8 cellular contexts compared by ENCODE assay signal in genomic region chr13:21061077-21061945, GRCh38. TPM values are rescaled to one million over a fixed set of nuclear protein-coding genes. Genes with fewer than 3 reads are reported as not detected.
A peak's percentile ranks its signal among the peaks of the same experiment; 100 is the strongest.
DNase-seq lines count a peak whose midpoint lies in the region; ATAC-seq and TF ChIP-seq lines count a peak whose summit lies in the region.

Gene LATS2 (minus strand): TSS chr13:21061586. CDS start chr13:21046026, 15,560 bp downstream.

- no peaks in the 10 kb centered on the region for H3K36me3 ChIP-seq in CD8-positive, alpha-beta memory T cell (ENCODE audit: insufficient read depth, low read length)

- peak; percentile 91 for ATAC-seq in GM19372 (IDR thresholded peaks at IDR 0.05; ENCODE audit: low read depth, unreplicated experiment)
- ATAC-seq in HG03460 (IDR thresholded peaks at IDR 0.05; ENCODE audit: unreplicated experiment), result peak; percentile 85

- peaks cover 6% of the 10 kb centered on the region for H3K4me1 ChIP-seq in CD8-positive, alpha-beta memory T cell (ENCODE audit: insufficient read depth, low read length)

- H3K27me3 Mint-ChIP-seq in CD8-positive, alpha-beta memory T cell, result peaks cover 21 to 53% of the 10 kb centered on the region in 2 donors
- H3K27me3 Mint-ChIP-seq in activated naive CD4-positive, alpha-beta T cell treated with anti-CD3 and anti-CD28 coated beads, Interleukin-2, amount 10 ng/mL, durations not matched to agents 7 days and 5 days, result peaks cover 51% of the 10 kb centered on the region
- peaks cover 10% of the 10 kb centered on the region for H3K27me3 Mint-ChIP-seq in nephron progenitor cell (ENCODE audit: low read depth, poor library complexity)

- H3K9me3 Mint-ChIP-seq in CD8-positive, alpha-beta memory T cell, result no peaks in the 10 kb centered on the region
- H3K9me3 Mint-ChIP-seq in activated naive CD4-positive, alpha-beta T cell treated with anti-CD3 and anti-CD28 coated beads, Interleukin-2, amount 10 ng/mL, durations not matched to agents 7 days and 5 days, result no peaks in the 10 kb centered on the region
- H3K9me3 Mint-ChIP-seq in nephron progenitor cell, result no peaks in the 10 kb centered on the region

- H3K27me3 ChIP-seq in CD8-positive, alpha-beta memory T cell (ENCODE audit: insufficient read depth, low read length, poor library complexity, severe bottlenecking), result no peaks in the 10 kb centered on the region

- POLR2A ChIA-PET in CD8-positive, alpha-beta memory T cell (lab: Charles Lee), result no interaction called here

- H3K4me1 Mint-ChIP-seq in CD8-positive, alpha-beta memory T cell, result peaks cover 9 to 13% (median 10%) of the 10 kb centered on the region in 3 donors
- H3K4me1 Mint-ChIP-seq in activated naive CD4-positive, alpha-beta T cell treated with anti-CD3 and anti-CD28 coated beads, Interleukin-2, amount 10 ng/mL, durations not matched to agents 7 days and 5 days, result peaks cover 3% of the 10 kb centered on the region
- peaks cover 25% of the 10 kb centered on the region for H3K4me1 Mint-ChIP-seq in nephron progenitor cell

- peaks cover 0 to 1% (median 0%) of the 10 kb centered on the region in 3 donors for H3K36me3 Mint-ChIP-seq in CD8-positive, alpha-beta memory T cell
- H3K36me3 Mint-ChIP-seq in activated naive CD4-positive, alpha-beta T cell treated with anti-CD3 and anti-CD28 coated beads, Interleukin-2, amount 10 ng/mL, durations not matched to agents 7 days and 5 days, result no peaks in the 10 kb centered on the region
- peaks cover 10% of the 10 kb centered on the region for H3K36me3 Mint-ChIP-seq in nephron progenitor cell (ENCODE audit: low read depth)

- TF ChIP-seq CTCF in nephron progenitor cell (IDR thresholded peaks at IDR 0.05) (no peak), subcutaneous adipose tissue (IDR thresholded peaks at IDR 0.05; ENCODE audit: low read depth) (no peak)

- H3K27ac ChIP-seq in CD8-positive, alpha-beta memory T cell (ENCODE audit: low read depth, low read length), result peak within 1 kb of the TSS; percentile 11

- peak within 1 kb of the TSS; percentile 77 to 95 (median 83) for H3K4me3 Mint-ChIP-seq in CD8-positive, alpha-beta memory T cell
- peak within 1 kb of the TSS; percentile 69 for H3K4me3 Mint-ChIP-seq in activated naive CD4-positive, alpha-beta T cell treated with anti-CD3 and anti-CD28 coated beads, Interleukin-2, amount 10 ng/mL, durations not matched to agents 7 days and 5 days
- peak within 1 kb of the TSS; percentile 76 for H3K4me3 Mint-ChIP-seq in nephron progenitor cell

- CTCF ChIA-PET in CD8-positive, alpha-beta memory T cell (lab: Charles Lee), result no interaction called here
- CTCF ChIA-PET in activated naive CD4-positive, alpha-beta T cell treated with anti-CD3 and anti-CD28 coated beads, Interleukin-2, amount 10 ng/mL, durations not matched to agents 7 days and 5 days (lab: Charles Lee), result no interaction called here

- peak within 1 kb of the TSS; percentile 6 to 96 (median 71) for H3K27ac Mint-ChIP-seq in CD8-positive, alpha-beta memory T cell
- H3K27ac Mint-ChIP-seq in activated naive CD4-positive, alpha-beta T cell treated with anti-CD3 and anti-CD28 coated beads, Interleukin-2, amount 10 ng/mL, durations not matched to agents 7 days and 5 days, result peak within 1 kb of the TSS; percentile 43
- H3K27ac Mint-ChIP-seq in nephron progenitor cell, result peak within 1 kb of the TSS; percentile 79

- peak; percentile 43 to 75 (median 61) for DNase-seq in CD8-positive, alpha-beta memory T cell
- peak; percentile 91 for DNase-seq in RPMI7951 (ENCODE audit: low read depth)
- DNase-seq in activated naive CD4-positive, alpha-beta T cell treated with anti-CD3 and anti-CD28 coated beads, Interleukin-2, amount 10 ng/mL, durations not matched to agents 7 days and 5 days, result peak; percentile 74
- peak; percentile 89 for DNase-seq in foreskin melanocyte
- peak; percentile 98 for DNase-seq in nephron progenitor cell

- no peaks in the 10 kb centered on the region for H3K9me3 ChIP-seq in CD8-positive, alpha-beta memory T cell (ENCODE audit: low read length)

- peak within 1 kb of the TSS; percentile 62 for H3K4me3 ChIP-seq in CD8-positive, alpha-beta memory T cell (ENCODE audit: low read length)

RNA-seq across cellular contexts. Expression of gene LATS2, which starts in this region (rescaled TPM):
- total RNA-seq in CD8-positive, alpha-beta memory T cell, result 1 to 10 TPM; 1.4 to 1.9 TPM
- polyA plus RNA-seq in CD8-positive, alpha-beta memory T cell, result 0.66 TPM
- total RNA-seq in RPMI7951 (2014; rRNA removed; shearing (Covaris generic)), result 4.4 and 4.8 TPM in 2 replicates
- total RNA-seq in subcutaneous adipose tissue, result 10 to 100 TPM; 29.0 to 31.8 (median 29.6) TPM

Comparison
In these comparisons a context has a peak if more than half of its experiments do, and no peak if none do; other contexts are left out.
1. Peak in every context shown above with its lines: DNase-seq, ATAC-seq, H3K4me3 ChIP-seq and H3K27ac ChIP-seq.